In genomic region chr4:4554234-4554633, GRCh38 we compare ENCODE assay signal across 21 cellular contexts.
"Had no signal": no experiment of that assay in that cellular context is flagged by ENCODE, and none has a peak within 500 bp of the region (broad histone marks: within the 10 kb centered on the region; RNA-seq: fewer than 3 reads in every experiment).

No MANE protein-coding gene starts in this region.

- H3K27ac ChIP-seq: dorsolateral prefrontal cortex, heart left ventricle, pancreas, prostate gland, right lobe of liver, skin epidermis, thoracic aorta, transverse colon had no signal

- H3K27me3 Mint-ChIP-seq: naive B cell; stimulated activated naive B cell treated with anti-CD40 and anti-IgM and Interleukin-4, amounts not matched to agents 10 μg/mL and 1 μg/mL and 100 μg/mL, for 72 hours; stimulated activated naive CD8-positive, alpha-beta T cell treated with anti-CD3 and anti-CD28 coated beads, Interleukin-15, amount 100 ng/mL, for 72 hours had no signal

- H3K9me3 Mint-ChIP-seq: nephron; stimulated activated naive CD8-positive, alpha-beta T cell treated with anti-CD3 and anti-CD28 coated beads, Interleukin-15, amount 100 ng/mL, for 72 hours had no signal

- H3K4me3 ChIP-seq: dorsolateral prefrontal cortex, heart left ventricle, pancreas, prostate gland, right lobe of liver, skin epidermis, thoracic aorta, transverse colon had no signal

- H3K27ac Mint-ChIP-seq: naive B cell; nephron; stimulated activated naive B cell treated with anti-CD40 and anti-IgM and Interleukin-4, amounts not matched to agents 10 μg/mL and 1 μg/mL and 100 μg/mL, for 72 hours; stimulated activated naive CD8-positive, alpha-beta T cell treated with anti-CD3 and anti-CD28 coated beads, Interleukin-15, amount 100 ng/mL, for 72 hours had no signal

- DNase-seq: cortex of kidney; dorsolateral prefrontal cortex; effector CD8-positive, alpha-beta T cell; foreskin melanocyte; heart left ventricle; hippocampal formation; mesendoderm; naive B cell; occipital lobe; pancreas; retina; right lobe of liver; stimulated activated CD4-positive, alpha-beta T cell treated with anti-CD3 and anti-CD28 coated beads, Interleukin-2, amount 100 ng/mL, for 24 hours; stimulated activated CD4-positive, alpha-beta T cell treated with anti-CD3 and anti-CD28 coated beads, Interleukin-4, amount 100 ng/mL, for 4 hours; stimulated activated naive B cell treated with anti-CD40 and anti-IgM and Interleukin-4, amounts not matched to agents 10 μg/mL and 1 μg/mL and 100 μg/mL, for 72 hours; stimulated activated naive CD8-positive, alpha-beta T cell treated with anti-CD3 and anti-CD28 coated beads, Interleukin-15, amount 100 ng/mL, for 72 hours; transverse colon had no signal

- ATAC-seq: heart left ventricle; pancreas; right lobe of liver; stimulated activated naive B cell treated with anti-CD40 and anti-IgM and Interleukin-4, amounts not matched to agents 10 μg/mL and 1 μg/mL and 100 μg/mL, for 72 hours; stimulated activated naive CD8-positive, alpha-beta T cell treated with anti-CD3 and anti-CD28 coated beads, Interleukin-15, amount 100 ng/mL, for 72 hours had no signal

- H3K4me1 Mint-ChIP-seq: nephron; stimulated activated naive CD8-positive, alpha-beta T cell treated with anti-CD3 and anti-CD28 coated beads, Interleukin-15, amount 100 ng/mL, for 72 hours had no signal

- H3K4me3 Mint-ChIP-seq: naive B cell; nephron; stimulated activated naive B cell treated with anti-CD40 and anti-IgM and Interleukin-4, amounts not matched to agents 10 μg/mL and 1 μg/mL and 100 μg/mL, for 72 hours; stimulated activated naive CD8-positive, alpha-beta T cell treated with anti-CD3 and anti-CD28 coated beads, Interleukin-15, amount 100 ng/mL, for 72 hours had no signal
